Comparison of ENCODE assay signal across 9 cellular contexts in the genomic region with DNA sequence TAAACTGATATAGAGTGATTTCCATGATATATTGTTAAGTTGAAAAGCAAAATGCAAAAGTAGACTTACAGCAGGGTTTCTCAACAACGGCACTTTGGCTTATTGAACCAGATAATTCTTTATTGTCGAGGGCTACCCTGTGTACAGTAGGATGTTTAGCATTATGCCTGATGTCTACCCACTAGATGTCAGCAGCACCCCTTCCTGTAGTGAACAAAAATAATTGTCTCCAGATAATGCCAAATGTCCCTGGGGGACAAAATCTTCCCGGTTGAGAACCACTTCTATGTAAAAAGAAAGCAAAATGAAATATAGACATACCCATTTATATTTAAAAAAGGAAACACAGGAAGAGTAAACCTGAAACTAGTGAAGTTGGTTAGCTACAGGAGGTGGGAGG. TPM values are rescaled to one million over a fixed set of nuclear protein-coding genes. Genes with fewer than 3 reads are reported as not detected.
DNase-seq lines count a peak whose midpoint lies in the region; ATAC-seq and TF ChIP-seq lines count a peak whose summit lies in the region.
"Had no signal": no experiment of that assay in that cellular context is flagged by ENCODE, and none has a peak within 500 bp of the region (broad histone marks: within the 10 kb centered on the region; RNA-seq: fewer than 3 reads in every experiment).

No MANE protein-coding gene starts in this region.

- no peak overlapping the region for H3K27ac Mint-ChIP-seq in type B pancreatic cell

- H3K27me3 ChIP-seq in GM06990 (replicated peaks; ENCODE audit: control insufficient read depth, insufficient read depth, low read length) = no peaks in the 10 kb centered on the region

- DNase-seq in GM06990 (ENCODE audit: extremely low read depth, insufficient read length) (no peak), Kasumi-1 (lab: John Stamatoyannopoulos, UW) (peak; percentile 3 to 29), brain pericyte (ENCODE audit: low read depth, low spot score) (peak; percentile 11), type B pancreatic cell (ENCODE audit: extremely low spot score, unreplicated experiment) (no peak), AG20443 (ENCODE audit: low spot score) (no peak), NCI-H2081 treated with DMSO at 0.1 percent for 48 hours (lab: John Stamatoyannopoulos, UW) (no peak)

- ATAC-seq in GM19438 (IDR thresholded peaks at IDR 0.05; ENCODE audit: low read depth, unreplicated experiment) (peak; percentile 93), HG02852 (IDR thresholded peaks at IDR 0.05; ENCODE audit: unreplicated experiment) (no peak)

- H3K36me3 ChIP-seq in GM06990 (ENCODE audit: control insufficient read depth, insufficient read depth, low read length) = no peaks in the 10 kb centered on the region

- TF ChIP-seq CTCF in GM06990 (IDR thresholded peaks at IDR 0.05; ENCODE audit: insufficient read depth, low read length, poor library complexity, severe bottlenecking) (peak; percentile 54), type B pancreatic cell (conservative IDR thresholded peaks at IDR 0.05) (peak; percentile 23)

- H3K4me3 Mint-ChIP-seq in type B pancreatic cell = no peak overlapping the region
- H3K4me3 Mint-ChIP-seq: neural crest cell had no signal

- H3K36me3 Mint-ChIP-seq in type B pancreatic cell = no peaks in the 10 kb centered on the region

- H3K27me3 Mint-ChIP-seq in type B pancreatic cell = no peaks in the 10 kb centered on the region

- no peak overlapping the region for H3K4me3 ChIP-seq in GM06990 (replicated peaks; ENCODE audit: low read depth, low read length)

- no peaks in the 10 kb centered on the region for H3K9me3 Mint-ChIP-seq in type B pancreatic cell

- H3K4me1 Mint-ChIP-seq in type B pancreatic cell (ENCODE audit: unreplicated experiment) = no peaks in the 10 kb centered on the region
- H3K4me1 Mint-ChIP-seq: neural crest cell had no signal

RNA-seq across cellular contexts. Expression of a gene that starts 32.4 kb away (rescaled TPM):
- total RNA-seq in type B pancreatic cell (ENCODE audit: low replicate concordance) = 0.12 and 0.34 TPM in 2 replicates

Comparison
In these comparisons a context has a peak if more than half of its experiments do, and no peak if none do; other contexts are left out.
1. DNase-seq: peak in Kasumi-1 (2 of 2) and brain pericyte (single experiment); none in GM06990 (single experiment), type B pancreatic cell (single experiment), AG20443 (single experiment) and NCI-H2081 treated with DMSO at 0.1 percent for 48 hours (single experiment).